Comparison of ENCODE assay signal across 2 cellular contexts in genomic region chr10:73044378-73045285, GRCh38.
TF ChIP-seq lines count a peak whose summit lies in the region.

No MANE protein-coding gene starts in this region.

TF ChIP-seq in IMR-90, 13 proteins besides CTCF, POLR2A, EP300 and RAD21:
- TF ChIP-seq CEBPB (IDR thresholded peaks at IDR 0.05; ENCODE audit: low read depth, low read length) (peak; percentile 57), MAFK (IDR thresholded peaks at IDR 0.05; ENCODE audit: low read depth, low read length) (peak; percentile 86), NFE2L2 (IDR thresholded peaks at IDR 0.05; ENCODE audit: low read depth, low read length) (peak; percentile 47; the same call in 1 of the 2 replicates), FOS (IDR thresholded peaks at IDR 0.05; ENCODE audit: low read depth, low read length) (0 out of 2 replicates have a peak, but pooled peaks have one; percentile 1), MXI1 (IDR thresholded peaks at IDR 0.05; ENCODE audit: borderline replicate concordance, low read depth, low read length) (no peak)
- TF ChIP-seq, protein P1, sequence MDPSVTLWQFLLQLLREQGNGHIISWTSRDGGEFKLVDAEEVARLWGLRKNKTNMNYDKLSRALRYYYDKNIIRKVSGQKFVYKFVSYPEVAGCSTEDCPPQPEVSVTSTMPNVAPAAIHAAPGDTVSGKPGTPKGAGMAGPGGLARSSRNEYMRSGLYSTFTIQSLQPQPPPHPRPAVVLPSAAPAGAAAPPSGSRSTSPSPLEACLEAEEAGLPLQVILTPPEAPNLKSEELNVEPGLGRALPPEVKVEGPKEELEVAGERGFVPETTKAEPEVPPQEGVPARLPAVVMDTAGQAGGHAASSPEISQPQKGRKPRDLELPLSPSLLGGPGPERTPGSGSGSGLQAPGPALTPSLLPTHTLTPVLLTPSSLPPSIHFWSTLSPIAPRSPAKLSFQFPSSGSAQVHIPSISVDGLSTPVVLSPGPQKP (IDR thresholded peaks at IDR 0.05; ENCODE audit: borderline replicate concordance, low read depth, low read length) = no peak

TF ChIP-seq in H1, 55 proteins besides CTCF, POLR2A, EP300 and RAD21:
- 0 out of 2 replicates have a peak, but pooled peaks have one; percentile 19 for TF ChIP-seq TEAD4 (IDR thresholded peaks at IDR 0.05; ENCODE audit: low read depth, low read length)
- no peak for TF ChIP-seq JUN (IDR thresholded peaks at IDR 0.05; ENCODE audit: low read depth, low read length)
- no peak for TF ChIP-seq ATF3 (IDR thresholded peaks at IDR 0.05; ENCODE audit: insufficient read depth, low read depth, low read length)
- no peak for TF ChIP-seq KDM4A (IDR thresholded peaks at IDR 0.05; ENCODE audit: low read depth, low read length, severe bottlenecking)
- TF ChIP-seq TAF1 (IDR thresholded peaks at IDR 0.05; ENCODE audit: low read depth, low read length) = no peak
- TF ChIP-seq NANOG (IDR thresholded peaks at IDR 0.05; ENCODE audit: insufficient read depth, low read depth, low read length, poor library complexity, severe bottlenecking) = peak; percentile 59
- TF ChIP-seq USF2 (IDR thresholded peaks at IDR 0.05; ENCODE audit: low read length) = no peak
